In genomic region chr10:17673517-17674051, GRCh38 we compare ENCODE assay signal across 11 cellular contexts. TPM values are rescaled to one million over a fixed set of nuclear protein-coding genes. Genes with fewer than 3 reads are reported as not detected.
A peak's percentile ranks its signal among the peaks of the same experiment; 100 is the strongest.
DNase-seq lines count a peak whose midpoint lies in the region; ATAC-seq and TF ChIP-seq lines count a peak whose summit lies in the region.
"Had no signal": no experiment of that assay in that cellular context is flagged by ENCODE, and none has a peak within 500 bp of the region (broad histone marks: within the 10 kb centered on the region; RNA-seq: fewer than 3 reads in every experiment).

No MANE protein-coding gene starts in this region.

- peak overlapping the region; percentile 12 for H3K27ac Mint-ChIP-seq in activated CD4-positive, alpha-beta T cell treated with anti-CD3 and anti-CD28 coated beads, Interleukin-2, amount 10 ng/mL, durations not matched to agents 24 days and 14 days
- peak overlapping the region; percentile 30 to 32 for H3K27ac Mint-ChIP-seq in T-cell
- H3K27ac Mint-ChIP-seq in stimulated activated effector memory CD8-positive, alpha-beta T cell treated with anti-CD3 and anti-CD28 coated beads, Interleukin-12 subunit alpha, Interleukin-12 subunit beta, amount 100 ng/mL, for 72 hours, result peak overlapping the region; percentile 61

- peaks cover 41% of the 10 kb centered on the region for H3K4me1 ChIP-seq in foreskin keratinocyte

- intact Hi-C loops in activated CD4-positive, alpha-beta T cell treated with anti-CD3 and anti-CD28 coated beads, Interleukin-2, amount 10 ng/mL, durations not matched to agents 24 days and 14 days (cut with micrococcal nuclease), result no loop called here

- peak overlapping the region; percentile 13 for H3K27ac ChIP-seq in foreskin keratinocyte
- H3K27ac ChIP-seq: C4-2B, thoracic aorta had no signal

- no peaks in the 10 kb centered on the region for H3K27me3 Mint-ChIP-seq in activated CD4-positive, alpha-beta T cell treated with anti-CD3 and anti-CD28 coated beads, Interleukin-2, amount 10 ng/mL, durations not matched to agents 24 days and 14 days
- H3K27me3 Mint-ChIP-seq in T-cell, result no peaks in the 10 kb centered on the region

- CTCF ChIA-PET in T-cell (lab: Charles Lee), result no interaction called here

- peaks cover 30% of the 10 kb centered on the region for H3K4me1 Mint-ChIP-seq in activated CD4-positive, alpha-beta T cell treated with anti-CD3 and anti-CD28 coated beads, Interleukin-2, amount 10 ng/mL, durations not matched to agents 24 days and 14 days
- peaks cover 46 to 69% (median 64%) of the 10 kb centered on the region in 3 donors for H3K4me1 Mint-ChIP-seq in T-cell
- peaks cover 33% of the 10 kb centered on the region for H3K4me1 Mint-ChIP-seq in stimulated activated effector memory CD8-positive, alpha-beta T cell treated with anti-CD3 and anti-CD28 coated beads, Interleukin-12 subunit alpha, Interleukin-12 subunit beta, amount 100 ng/mL, for 72 hours

- H3K27me3 ChIP-seq in foreskin keratinocyte, result no peaks in the 10 kb centered on the region

- no peak for DNase-seq in activated CD4-positive, alpha-beta T cell treated with anti-CD3 and anti-CD28 coated beads, Interleukin-2, amount 10 ng/mL, durations not matched to agents 24 days and 14 days
- DNase-seq in activated CD4-positive, alpha-beta T cell treated with anti-CD3 and anti-CD28 coated beads for 4 hours, result no peak
- DNase-seq in T-cell, result no peak
- DNase-seq in foreskin keratinocyte, result peak; percentile 71 to 86
- DNase-seq in stimulated activated effector memory CD8-positive, alpha-beta T cell treated with anti-CD3 and anti-CD28 coated beads, Interleukin-12 subunit alpha, Interleukin-12 subunit beta, amount 100 ng/mL, for 72 hours (ENCODE audit: low spot score in 2 of 2), result no peak
- no peak for DNase-seq in DMS 273 (lab: John Stamatoyannopoulos, UW; ENCODE audit: unreplicated experiment)
- DNase-seq in NCI-H2107 (lab: John Stamatoyannopoulos, UW), result no peak
- DNase-seq: activated CD4-positive, alpha-beta T cell treated with anti-CD3 and anti-CD28 coated beads for 1 hour had no signal

- POLR2A ChIA-PET in T-cell (lab: Charles Lee), result no interaction called here

- H3K9me3 Mint-ChIP-seq in activated CD4-positive, alpha-beta T cell treated with anti-CD3 and anti-CD28 coated beads, Interleukin-2, amount 10 ng/mL, durations not matched to agents 24 days and 14 days, result no peaks in the 10 kb centered on the region
- no peaks in the 10 kb centered on the region for H3K9me3 Mint-ChIP-seq in T-cell
- no peaks in the 10 kb centered on the region for H3K9me3 Mint-ChIP-seq in stimulated activated effector memory CD8-positive, alpha-beta T cell treated with anti-CD3 and anti-CD28 coated beads, Interleukin-12 subunit alpha, Interleukin-12 subunit beta, amount 100 ng/mL, for 72 hours

- H3K36me3 Mint-ChIP-seq in activated CD4-positive, alpha-beta T cell treated with anti-CD3 and anti-CD28 coated beads, Interleukin-2, amount 10 ng/mL, durations not matched to agents 24 days and 14 days (ENCODE audit: low read depth), result peaks cover 13% of the 10 kb centered on the region
- peaks cover 23% of the 10 kb centered on the region for H3K36me3 Mint-ChIP-seq in T-cell
- H3K36me3 Mint-ChIP-seq in stimulated activated effector memory CD8-positive, alpha-beta T cell treated with anti-CD3 and anti-CD28 coated beads, Interleukin-12 subunit alpha, Interleukin-12 subunit beta, amount 100 ng/mL, for 72 hours, result peaks cover 10% of the 10 kb centered on the region

- no peak overlapping the region for H3K4me3 Mint-ChIP-seq in activated CD4-positive, alpha-beta T cell treated with anti-CD3 and anti-CD28 coated beads, Interleukin-2, amount 10 ng/mL, durations not matched to agents 24 days and 14 days
- no peak overlapping the region for H3K4me3 Mint-ChIP-seq in T-cell
- H3K4me3 Mint-ChIP-seq in stimulated activated effector memory CD8-positive, alpha-beta T cell treated with anti-CD3 and anti-CD28 coated beads, Interleukin-12 subunit alpha, Interleukin-12 subunit beta, amount 100 ng/mL, for 72 hours, result no peak overlapping the region

- TF ChIP-seq CTCF in foreskin keratinocyte (conservative IDR thresholded peaks at IDR 0.05), result no peak

- ATAC-seq in T-cell (replicated peaks in 1 of 4) (no peak), foreskin keratinocyte (peak; percentile 100), HG03457 (IDR thresholded peaks at IDR 0.05; ENCODE audit: unreplicated experiment) (no peak)
- ATAC-seq in stimulated activated effector memory CD8-positive, alpha-beta T cell treated with anti-CD3 and anti-CD28 coated beads, Interleukin-12 subunit alpha, Interleukin-12 subunit beta, amount 100 ng/mL, for 72 hours, result peak; percentile 71

RNA-seq across cellular contexts. Expression of gene STAM, which starts 29.6 kb away (rescaled TPM):
- 22.2 and 25.0 TPM in 2 replicates for total RNA-seq in activated CD4-positive, alpha-beta T cell treated with anti-CD3 and anti-CD28 coated beads, Interleukin-2, amount 10 ng/mL, durations not matched to agents 24 days and 14 days
- total RNA-seq in T-cell, result 10 to 100 TPM; 18.6 to 42.7 (median 25.7) TPM
- 28.4 and 29.4 TPM in 2 replicates for total RNA-seq in foreskin keratinocyte
- polyA plus RNA-seq in foreskin keratinocyte, result 9.8 and 12.0 TPM in 2 replicates

RNA-seq across cellular contexts. Expression of gene HACD1, which starts 56.4 kb away (rescaled TPM):
- total RNA-seq in activated CD4-positive, alpha-beta T cell treated with anti-CD3 and anti-CD28 coated beads, Interleukin-2, amount 10 ng/mL, durations not matched to agents 24 days and 14 days, result 1.1 and 1.2 TPM in 2 replicates
- total RNA-seq in T-cell (1 to 10 TPM in 3 of 5 donors, under 1 TPM in 2; 0.39 to 4.2 (median 1.3) TPM), foreskin keratinocyte (20.2 and 22.1 TPM in 2 replicates)
- 27.7 and 33.4 TPM in 2 replicates for polyA plus RNA-seq in foreskin keratinocyte

Comparison
In these comparisons a context has a peak if more than half of its experiments do, and no peak if none do; other contexts are left out.
1. DNase-seq: peak in foreskin keratinocyte (2 of 2); none in activated CD4-positive, alpha-beta T cell treated with anti-CD3 and anti-CD28 coated beads, Interleukin-2, amount 10 ng/mL, durations not matched to agents 24 days and 14 days (single experiment), activated CD4-positive, alpha-beta T cell treated with anti-CD3 and anti-CD28 coated beads for 4 hours (0 of 2), T-cell (0 of 34), stimulated activated effector memory CD8-positive, alpha-beta T cell treated with anti-CD3 and anti-CD28 coated beads, Interleukin-12 subunit alpha, Interleukin-12 subunit beta, amount 100 ng/mL, for 72 hours (0 of 2), DMS 273 (single experiment) and NCI-H2107 (single experiment).
2. ATAC-seq: peak in foreskin keratinocyte (single experiment) and stimulated activated effector memory CD8-positive, alpha-beta T cell treated with anti-CD3 and anti-CD28 coated beads, Interleukin-12 subunit alpha, Interleukin-12 subunit beta, amount 100 ng/mL, for 72 hours (single experiment); none in T-cell (0 of 4) and HG03457 (single experiment).
3. Peak in every context shown above with its lines, with median percentiles within 50 percentile points of each other: H3K27ac Mint-ChIP-seq.